In the genomic region with DNA sequence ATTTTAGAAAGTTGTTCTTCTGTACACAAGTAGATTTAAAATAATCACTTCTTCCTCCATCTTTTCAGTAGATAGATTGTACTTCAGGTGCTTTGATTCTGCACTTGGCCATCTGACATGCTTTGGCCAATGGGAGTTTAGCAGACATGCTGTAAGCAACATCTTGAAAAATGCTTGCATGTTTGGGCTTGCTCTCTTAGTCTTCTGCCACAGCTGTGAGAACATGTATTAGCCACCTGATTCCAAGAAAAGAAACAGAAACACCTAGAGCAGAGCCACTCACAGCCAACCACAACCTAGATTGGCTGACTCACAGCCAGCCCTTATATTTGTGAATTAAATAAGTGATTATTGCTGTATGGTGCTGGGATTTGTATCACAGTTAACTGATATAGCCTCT, we compare ENCODE assay signal across 9 cellular contexts.
A peak's percentile ranks its signal among the peaks of the same experiment; 100 is the strongest.
DNase-seq lines count a peak whose midpoint lies in the region; ATAC-seq and TF ChIP-seq lines count a peak whose summit lies in the region.
"Had no signal": no experiment of that assay in that cellular context is flagged by ENCODE, and none has a peak within 500 bp of the region (broad histone marks: within the 10 kb centered on the region; RNA-seq: fewer than 3 reads in every experiment).

No MANE protein-coding gene starts in this region.

- DNase-seq in GM10266 (ENCODE audit: extremely low spot score) (peak; percentile 8), MM.1S (peak; percentile 88), H9 (no peak), NCI-H1105 (lab: John Stamatoyannopoulos, UW) (no peak), NCI-H1436 (lab: John Stamatoyannopoulos, UW) (no peak), middle frontal gyrus (ENCODE audit: extremely low spot score, low spot score) (no peak)

- H3K4me1 ChIP-seq in MM.1S (ENCODE audit: low read length) (peaks cover 15% of the 10 kb centered on the region), H9 (ENCODE audit: insufficient read depth, low read length) (no peaks in the 10 kb centered on the region)
- H3K4me1 ChIP-seq: BLaER1 had no signal

- H3K27ac ChIP-seq in MM.1S (ENCODE audit: low read length) (peak overlapping the region; percentile 16; the same call in 1 of the 2 replicates), H9 (ENCODE audit: insufficient read length, low read depth, low read length) (no peak overlapping the region)
- H3K27ac ChIP-seq: BLaER1 had no signal

- peaks cover under 1 to 1% of the 10 kb centered on the region in 2 experiments; a peak in 2 of 5 replicates for H3K9me3 Mint-ChIP-seq in H9

- TF ChIP-seq CTCF in GM10266 (IDR thresholded peaks at IDR 0.05; ENCODE audit: control insufficient read depth, insufficient read depth, low read depth, missing control alignments) (no peak), MM.1S (IDR thresholded peaks at IDR 0.05; ENCODE audit: low read length) (no peak), H9 (conservative IDR thresholded peaks at IDR 0.05) (no peak)

- H3K9me2 ChIP-seq in MM.1S (replicated peaks; ENCODE audit: insufficient read depth, low read length) = no peaks in the 10 kb centered on the region

- H2AK5ac ChIP-seq in H9 (ENCODE audit: insufficient read length, low read length) = no peak overlapping the region

- ATAC-seq in GM19324 (IDR thresholded peaks at IDR 0.05; ENCODE audit: low FRiP score, unreplicated experiment) (peak; percentile 96), HG02870 (IDR thresholded peaks at IDR 0.05; ENCODE audit: unreplicated experiment) (peak; percentile 96)

- H3K23ac ChIP-seq in H9 (ENCODE audit: insufficient read length, low read depth, low read length) = no peak overlapping the region

- H3K27me3 ChIP-seq in MM.1S (replicated peaks; ENCODE audit: insufficient read depth, low read length) (no peaks in the 10 kb centered on the region), H9 (ENCODE audit: insufficient read depth, low read length) (no peaks in the 10 kb centered on the region)
- H3K27me3 ChIP-seq: BLaER1 had no signal

- no peaks in the 10 kb centered on the region for H3K23me2 ChIP-seq in H9 (ENCODE audit: insufficient read length, low read depth, low read length, poor library complexity, severe bottlenecking)

- H2BK20ac ChIP-seq in H9 (ENCODE audit: low read depth, low read length, poor library complexity, severe bottlenecking) = no peak overlapping the region

- H3K36me3 Mint-ChIP-seq in H9 (ENCODE audit: insufficient read depth in 1 of 3, low read depth in 3 of 3) = no peaks in the 10 kb centered on the region

- H3K18ac ChIP-seq in H9 (ENCODE audit: insufficient read length, low read depth, low read length) = no peak overlapping the region

- no peak overlapping the region for H2BK5ac ChIP-seq in H9 (ENCODE audit: insufficient read length, low read length)

- H3K4ac ChIP-seq in H9 (ENCODE audit: low read depth, low read length) = no peak overlapping the region

- H3T11ph ChIP-seq in H9 (ENCODE audit: low read length) = no peak overlapping the region

- no peak overlapping the region for H3K14ac ChIP-seq in H9 (ENCODE audit: insufficient read depth, low read length)

- H3K4me2 ChIP-seq in MM.1S (ENCODE audit: low read depth, low read length) (peak overlapping the region; percentile 31; the same call in 1 of the 2 replicates), H9 (ENCODE audit: insufficient read depth, insufficient read length, low read length) (no peak overlapping the region)
- H3K4me2 ChIP-seq: BLaER1 had no signal

- H4K20me1 ChIP-seq in MM.1S (ENCODE audit: insufficient read depth, low read length) = no peaks in the 10 kb centered on the region
- H4K20me1 ChIP-seq in H9 (ENCODE audit: control insufficient read depth, insufficient read depth, insufficient read length) = no peaks in the 10 kb centered on the region
- H4K20me1 ChIP-seq: BLaER1 had no signal

- H4K91ac ChIP-seq in H9 (ENCODE audit: insufficient read length, low read depth, low read length) = no peak overlapping the region

- no peak overlapping the region for H4K8ac ChIP-seq in H9 (replicated peaks; ENCODE audit: insufficient read length, low read depth, low read length)

- no peaks in the 10 kb centered on the region for H3K9me3 ChIP-seq in MM.1S (replicated peaks; ENCODE audit: insufficient read depth, low read length)
- no peaks in the 10 kb centered on the region for H3K9me3 ChIP-seq in H9 (ENCODE audit: control insufficient read depth, low read depth, low read length)

- no peaks in the 10 kb centered on the region for H3K79me2 ChIP-seq in MM.1S (ENCODE audit: low read length)
- H3K79me2 ChIP-seq in H9 (ENCODE audit: insufficient read depth, low read length) = no peaks in the 10 kb centered on the region

- no peaks in the 10 kb centered on the region for H3K79me1 ChIP-seq in H9 (ENCODE audit: insufficient read depth, low read depth, low read length, poor library complexity, severe bottlenecking)

- no peak overlapping the region for H2BK120ac ChIP-seq in H9 (ENCODE audit: low read depth, low read length, poor library complexity, severe bottlenecking)

- peaks cover 9% of the 10 kb centered on the region in 2 experiments for H3K4me1 Mint-ChIP-seq in H9

- no peak overlapping the region for H3K56ac ChIP-seq in H9 (ENCODE audit: insufficient read length, low read depth, low read length)

- H4K5ac ChIP-seq in H9 (ENCODE audit: insufficient read length, low read depth, low read length) = no peak overlapping the region

- peaks cover 3% of the 10 kb centered on the region; the same call in 1 of the 2 replicates for H3F3A ChIP-seq in MM.1S (ENCODE audit: insufficient read depth, low read length)

- no peak overlapping the region for H3K27ac Mint-ChIP-seq in H9

- H3K4me3 ChIP-seq in MM.1S (ENCODE audit: low read length) = no peak overlapping the region
- H3K4me3 ChIP-seq: BLaER1 had no signal

- no peak overlapping the region for H2BK12ac ChIP-seq in H9 (ENCODE audit: insufficient read length, low read depth, low read length)

- H3K9ac ChIP-seq in MM.1S (ENCODE audit: low read length) = no peak overlapping the region
- no peak overlapping the region for H3K9ac ChIP-seq in H9 (ENCODE audit: extremely low read depth, insufficient read length, low read length)
- H3K9ac ChIP-seq: BLaER1 had no signal

- H2BK15ac ChIP-seq in H9 (ENCODE audit: low read depth, low read length) = no peak overlapping the region

- no peaks in the 10 kb centered on the region; the same call in 1 of the 2 replicates for H3K27me3 Mint-ChIP-seq in H9 (ENCODE audit: low read depth)

- H2AFZ ChIP-seq in MM.1S (ENCODE audit: low read length) (no peak overlapping the region), H9 (ENCODE audit: low read length) (no peak overlapping the region)

- no peaks in the 10 kb centered on the region for H3K36me3 ChIP-seq in MM.1S (replicated peaks; ENCODE audit: insufficient read depth, low read length)
- H3K36me3 ChIP-seq: BLaER1 had no signal

- H3K4me3 Mint-ChIP-seq in H9 = no peak overlapping the region

Comparison
In these comparisons a context has a peak if more than half of its experiments do, and no peak if none do; other contexts are left out.
1. DNase-seq: peak in GM10266 (single experiment) and MM.1S (single experiment); none in H9 (single experiment), NCI-H1105 (single experiment), NCI-H1436 (single experiment) and middle frontal gyrus (single experiment).